In the genomic region with DNA sequence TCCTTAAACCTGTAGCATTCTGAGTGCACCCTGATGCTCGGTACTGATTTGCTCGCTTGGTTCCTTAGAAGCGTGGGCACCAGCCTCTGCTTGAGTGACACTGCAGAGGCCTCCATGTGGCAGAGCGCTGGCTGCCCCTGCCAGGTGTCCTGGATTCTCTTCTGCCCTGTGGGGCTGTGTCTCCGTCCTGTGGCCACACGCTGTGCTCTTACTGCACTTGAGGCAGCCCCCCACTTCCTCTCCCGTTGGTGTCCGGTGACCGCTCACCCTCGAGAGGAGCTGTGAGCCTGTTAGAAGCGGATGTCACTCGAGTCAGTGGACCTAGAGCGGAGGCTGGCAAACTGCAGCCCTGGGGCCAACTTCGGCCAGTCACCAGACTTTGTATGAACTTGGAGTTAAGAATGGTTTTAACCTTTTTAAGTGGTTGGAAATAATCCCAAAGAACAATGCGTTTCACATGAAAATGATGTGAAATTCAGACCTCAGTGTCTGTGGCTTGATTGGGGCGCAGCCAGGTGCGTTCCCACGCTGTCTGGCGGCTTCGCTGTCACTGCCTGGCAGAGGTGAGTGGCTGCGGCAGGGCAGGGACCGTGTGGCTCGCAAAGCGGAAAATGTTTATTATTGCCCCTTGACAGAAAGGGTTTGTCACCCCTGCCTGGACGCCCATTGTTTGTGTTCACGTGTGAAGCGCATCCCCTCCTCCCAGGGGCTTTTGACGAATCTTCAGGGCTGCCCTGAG, we compare ENCODE assay signal across 18 cellular contexts.
"Had no signal": no experiment of that assay in that cellular context is flagged by ENCODE, and none has a peak within 500 bp of the region (broad histone marks: within the 10 kb centered on the region; RNA-seq: fewer than 3 reads in every experiment).

No MANE protein-coding gene starts in this region.

- DNase-seq: activated CD4-positive, alpha-beta memory T cell treated with anti-CD3 and anti-CD28 coated beads, Interleukin-2, amount 10 ng/mL, durations not matched to agents 7 days and 5 days; activated CD4-positive, alpha-beta T cell treated with anti-CD3 and anti-CD28 coated beads for 36 hours; activated CD8-positive, alpha-beta memory T cell treated with anti-CD3 and anti-CD28 coated beads, Interleukin-2, amount 50 U/mL, for 48 hours; activated gamma-delta T cell treated with Interleukin-2 at 50 U/mL for 16 hours; amniotic stem cell; body of pancreas; effector memory CD8-positive, alpha-beta T cell; foreskin melanocyte; kidney glomerular epithelial cell; pancreas; stimulated activated CD4-positive, alpha-beta T cell treated with anti-CD3 and anti-CD28 coated beads, Interleukin-1b, Interleukin-23, amount 100 ng/mL, for 48 hours; T-cell; T1000; thyroid gland had no signal

- H3K9me3 Mint-ChIP-seq: activated CD4-positive, alpha-beta memory T cell treated with anti-CD3 and anti-CD28 coated beads, Interleukin-2, amount 10 ng/mL, durations not matched to agents 7 days and 5 days; dendritic cell treated with granulocyte-macrophage colony-stimulating factor and Interleukin-4, amounts not matched to agents 40 ng/mL and 50 ng/mL, for 4 days; effector memory CD8-positive, alpha-beta T cell; nephron; T-cell had no signal

- H3K9me3 ChIP-seq: body of pancreas, pancreas, thyroid gland, vagina had no signal

- H3K4me3 Mint-ChIP-seq: activated CD4-positive, alpha-beta memory T cell treated with anti-CD3 and anti-CD28 coated beads, Interleukin-2, amount 10 ng/mL, durations not matched to agents 7 days and 5 days; activated CD4-positive, alpha-beta T cell treated with anti-CD3 and anti-CD28 coated beads for 36 hours; activated naive CD8-positive, alpha-beta T cell; dendritic cell treated with granulocyte-macrophage colony-stimulating factor and Interleukin-4, amounts not matched to agents 40 ng/mL and 50 ng/mL, for 4 days; effector memory CD8-positive, alpha-beta T cell; nephron; T-cell had no signal

- H3K36me3 Mint-ChIP-seq: activated naive CD8-positive, alpha-beta T cell had no signal

- H3K27ac Mint-ChIP-seq: activated CD4-positive, alpha-beta memory T cell treated with anti-CD3 and anti-CD28 coated beads, Interleukin-2, amount 10 ng/mL, durations not matched to agents 7 days and 5 days; activated CD4-positive, alpha-beta T cell treated with anti-CD3 and anti-CD28 coated beads for 36 hours; activated naive CD8-positive, alpha-beta T cell; dendritic cell treated with granulocyte-macrophage colony-stimulating factor and Interleukin-4, amounts not matched to agents 40 ng/mL and 50 ng/mL, for 4 days; nephron; T-cell had no signal

- H3K27me3 Mint-ChIP-seq: activated CD4-positive, alpha-beta memory T cell treated with anti-CD3 and anti-CD28 coated beads, Interleukin-2, amount 10 ng/mL, durations not matched to agents 7 days and 5 days; activated CD4-positive, alpha-beta T cell treated with anti-CD3 and anti-CD28 coated beads for 36 hours; activated naive CD8-positive, alpha-beta T cell; dendritic cell treated with granulocyte-macrophage colony-stimulating factor and Interleukin-4, amounts not matched to agents 40 ng/mL and 50 ng/mL, for 4 days; effector memory CD8-positive, alpha-beta T cell; T-cell had no signal

- ATAC-seq: activated CD4-positive, alpha-beta T cell treated with anti-CD3 and anti-CD28 coated beads for 36 hours; body of pancreas; effector memory CD8-positive, alpha-beta T cell; pancreas; T-cell had no signal
